ENCODE assay signal across 25 cellular contexts in genomic region chr1:208564466-208564865, GRCh38.
DNase-seq lines count a peak whose midpoint lies in the region; ATAC-seq and TF ChIP-seq lines count a peak whose summit lies in the region.
"Had no signal": no experiment of that assay in that cellular context is flagged by ENCODE, and none has a peak within 500 bp of the region (broad histone marks: within the 10 kb centered on the region; RNA-seq: fewer than 3 reads in every experiment).

No MANE protein-coding gene starts in this region.

- H3K27me3 Mint-ChIP-seq in endodermal cell (ENCODE audit: insufficient read depth): peaks cover 34% of the 10 kb centered on the region
- H3K27me3 Mint-ChIP-seq: CD4-positive, CD25-positive, alpha-beta regulatory T cell had no signal

- H3K4me1 ChIP-seq in endodermal cell (ENCODE audit: control insufficient read depth, insufficient read depth, low read length): peaks cover 17% of the 10 kb centered on the region
- no peaks in the 10 kb centered on the region for H3K4me1 ChIP-seq in mesenchymal stem cell (ENCODE audit: control insufficient read depth, insufficient read depth, low read depth, low read length)
- H3K4me1 ChIP-seq in SK-N-SH (ENCODE audit: control insufficient read depth in 1 of 2, insufficient read depth in 2 of 2, low read depth in 1 of 2, low read length in 1 of 2): peaks cover 0 to 6% of the 10 kb centered on the region in 2 experiments; a peak in 1 of 4 replicates
- H3K4me1 ChIP-seq: BE2C, BLaER1 had no signal

- H2BK15ac ChIP-seq in mesenchymal stem cell (ENCODE audit: low read depth, poor library complexity, severe bottlenecking): peak overlapping the region; percentile 36

- H4K8ac ChIP-seq in mesenchymal stem cell (ENCODE audit: low read length): no peak overlapping the region

- peak overlapping the region; percentile 41 for H3K27ac Mint-ChIP-seq in endodermal cell
- H3K27ac Mint-ChIP-seq: CD14-positive monocyte; CD4-positive, CD25-positive, alpha-beta regulatory T cell; CD8-positive, alpha-beta memory T cell had no signal

- TF ChIP-seq CTCF in endodermal cell (conservative IDR thresholded peaks at IDR 0.05): no peak
- no peak for TF ChIP-seq CTCF in SK-N-SH (IDR thresholded peaks at IDR 0.05)

- H3K9me2 ChIP-seq in SK-N-SH: no peaks in the 10 kb centered on the region

- H3K79me2 ChIP-seq in SK-N-SH (ENCODE audit: insufficient read depth): no peaks in the 10 kb centered on the region

- no peak overlapping the region for H2BK12ac ChIP-seq in mesenchymal stem cell (ENCODE audit: low read length in 2 of 2)

- no peak overlapping the region for H3K14ac ChIP-seq in mesenchymal stem cell (ENCODE audit: low read length in 2 of 2)

- no peak for ATAC-seq in HG02938 (IDR thresholded peaks at IDR 0.05; ENCODE audit: unreplicated experiment)
- ATAC-seq: GM12878 had no signal

- peaks cover 33% of the 10 kb centered on the region for H3K4me1 Mint-ChIP-seq in endodermal cell
- H3K4me1 Mint-ChIP-seq: CD14-positive monocyte; CD4-positive, alpha-beta memory T cell; CD4-positive, CD25-positive, alpha-beta regulatory T cell; CD8-positive, alpha-beta memory T cell had no signal

- H3K9ac ChIP-seq in endodermal cell (ENCODE audit: extremely low read depth, low read length, poor library complexity, severe bottlenecking): no peak overlapping the region
- no peak overlapping the region for H3K9ac ChIP-seq in mesenchymal stem cell (ENCODE audit: low read length)
- no peak overlapping the region for H3K9ac ChIP-seq in SK-N-SH
- H3K9ac ChIP-seq: BLaER1 had no signal

- no peak for TF ChIP-seq EP300 in SK-N-SH (IDR thresholded peaks at IDR 0.05; ENCODE audit: borderline replicate concordance in 1 of 2, low read depth in 1 of 2, low read length in 1 of 2)

- DNase-seq in NCI-H146 (lab: John Stamatoyannopoulos, UW) (peak; percentile 72), endodermal cell (peak; percentile 74), mesenchymal stem cell (no peak), putamen (ENCODE audit: low spot score) (no peak), SK-N-SH (no peak)
- DNase-seq in activated naive CD4-positive, alpha-beta T cell treated with anti-CD3 and anti-CD28 coated beads, Interleukin-2, amount 50 U/mL, for 16 hours: no peak
- DNase-seq: 8988T; ACHN; BE2C; C1 segment of cervical spinal cord; CD4-positive, alpha-beta memory T cell; CD4-positive, CD25-positive, alpha-beta regulatory T cell; CD8-positive, alpha-beta memory T cell; COR-L47; DMS 273 treated with DMSO at 0.1 percent for 48 hours; DMS153; DMS53; DMS79; DND-41; EL; GDM1 had no signal

- H2AFZ ChIP-seq in mesenchymal stem cell (ENCODE audit: low read depth, low read length): no peak overlapping the region
- no peak overlapping the region for H2AFZ ChIP-seq in SK-N-SH (ENCODE audit: low read depth)

- CTCF ChIA-PET in SK-N-SH (lab: Yijun Ruan, JAX): interaction anchor here (1.2 kb wide), 1 partner anchor 638 kb away, joined by 3 read pairs; no protein-coding TSS in a partner anchor

- no peaks in the 10 kb centered on the region for H3K79me1 ChIP-seq in mesenchymal stem cell (replicated peaks; ENCODE audit: low read length, poor library complexity, severe bottlenecking)

- no peaks in the 10 kb centered on the region for H4K20me1 ChIP-seq in SK-N-SH (ENCODE audit: insufficient read depth)
- H4K20me1 ChIP-seq: BLaER1 had no signal

- no peak overlapping the region for H4K91ac ChIP-seq in mesenchymal stem cell (ENCODE audit: low read length)

- H3K9me3 ChIP-seq in endodermal cell (ENCODE audit: control insufficient read depth, low read length) (peaks cover 21% of the 10 kb centered on the region), mesenchymal stem cell (ENCODE audit: control insufficient read depth, low read length) (no peaks in the 10 kb centered on the region), SK-N-SH (no peaks in the 10 kb centered on the region)
- H3K9me3 ChIP-seq: BE2C, BLaER1 had no signal

- TF ChIP-seq RAD21 in SK-N-SH (IDR thresholded peaks at IDR 0.05; ENCODE audit: low read length): no peak

- H3K4me3 ChIP-seq in endodermal cell (ENCODE audit: low read length) (no peak overlapping the region), mesenchymal stem cell (ENCODE audit: insufficient read depth in 1 of 2, low read depth in 1 of 2, low read length in 2 of 2) (no peak overlapping the region), SK-N-SH (ENCODE audit: low read depth in 2 of 2, low read length in 1 of 2) (no peak overlapping the region)
- H3K4me3 ChIP-seq: BLaER1, GM12878 had no signal

- no peaks in the 10 kb centered on the region for H3K36me3 Mint-ChIP-seq in endodermal cell (ENCODE audit: low read depth)
- H3K36me3 Mint-ChIP-seq: CD14-positive monocyte; CD4-positive, alpha-beta memory T cell; CD4-positive, CD25-positive, alpha-beta regulatory T cell; CD8-positive, alpha-beta memory T cell had no signal

- H2BK120ac ChIP-seq in mesenchymal stem cell (ENCODE audit: low read depth, low read length): no peak overlapping the region

- H3K4me2 ChIP-seq in mesenchymal stem cell (ENCODE audit: low read length, poor library complexity, severe bottlenecking) (no peak overlapping the region), SK-N-SH (no peak overlapping the region)
- H3K4me2 ChIP-seq: BLaER1 had no signal

- H3K18ac ChIP-seq in mesenchymal stem cell (ENCODE audit: low read depth in 1 of 2, low read length in 2 of 2): no peak overlapping the region

- no peak overlapping the region for H3K27ac ChIP-seq in endodermal cell (ENCODE audit: low read depth, low read length)
- no peak overlapping the region for H3K27ac ChIP-seq in mesenchymal stem cell (ENCODE audit: low read length, poor library complexity, severe bottlenecking)
- H3K27ac ChIP-seq in SK-N-SH (ENCODE audit: low read depth in 2 of 2, low read length in 1 of 2): no peak overlapping the region
- H3K27ac ChIP-seq: BLaER1 had no signal

- H2AK5ac ChIP-seq in mesenchymal stem cell (ENCODE audit: low read length, severe bottlenecking): no peak overlapping the region

- H3K27me3 ChIP-seq in endodermal cell (ENCODE audit: control insufficient read depth, insufficient read depth, low read length, poor library complexity, severe bottlenecking): no peaks in the 10 kb centered on the region
- peaks cover 3 to 10% of the 10 kb centered on the region in 2 experiments for H3K27me3 ChIP-seq in mesenchymal stem cell (ENCODE audit: control insufficient read depth in 1 of 2, insufficient read depth in 1 of 2, low read length in 2 of 2)
- H3K27me3 ChIP-seq in SK-N-SH (ENCODE audit: insufficient read depth): 0 out of 2 replicates have a peak, but pooled peaks cover 4% of the 10 kb centered on the region
- H3K27me3 ChIP-seq: BE2C, BLaER1 had no signal

- H3K36me3 ChIP-seq in endodermal cell (ENCODE audit: control insufficient read depth, insufficient read depth, low read length): no peaks in the 10 kb centered on the region
- no peaks in the 10 kb centered on the region for H3K36me3 ChIP-seq in mesenchymal stem cell (ENCODE audit: control insufficient read depth in 1 of 2, insufficient read depth in 2 of 2, low read depth in 1 of 2, low read length in 2 of 2)
- no peaks in the 10 kb centered on the region for H3K36me3 ChIP-seq in SK-N-SH (replicated peaks in 1 of 2; ENCODE audit: control insufficient read depth in 1 of 2, insufficient read depth in 2 of 2, low read length in 1 of 2)
- H3K36me3 ChIP-seq: BE2C, BLaER1 had no signal

- H3K9me3 Mint-ChIP-seq in endodermal cell: peaks cover 2% of the 10 kb centered on the region

- no peak overlapping the region for H3K4me3 Mint-ChIP-seq in endodermal cell
- H3K4me3 Mint-ChIP-seq: CD4-positive, alpha-beta memory T cell; CD4-positive, CD25-positive, alpha-beta regulatory T cell; CD8-positive, alpha-beta memory T cell had no signal

- no peak overlapping the region for H2BK5ac ChIP-seq in mesenchymal stem cell (ENCODE audit: low read depth, low read length, poor library complexity, severe bottlenecking)

- POLR2A ChIA-PET in SK-N-SH (lab: Yijun Ruan, JAX): no interaction called here

- peaks cover 2% of the 10 kb centered on the region for H3F3A ChIP-seq in SK-N-SH (replicated peaks; ENCODE audit: insufficient read depth)

- 63 to 67% methylated on average over 2 to 3 of the region's 3 CpGs for WGBS in endodermal cell (ENCODE audit: insufficient coverage in 1 of 2, insufficient read length in 1 of 2), 2 experiments
- 95% methylated on average over 2 of the region's 3 CpGs for WGBS in mesenchymal stem cell
- 56% methylated on average over 3 of the region's 3 CpGs for WGBS in SK-N-SH (ENCODE audit: low lambda C conversion rate)

- no peak overlapping the region for H3K23ac ChIP-seq in mesenchymal stem cell (ENCODE audit: low read length in 2 of 2)

- no peak overlapping the region for H3K4ac ChIP-seq in mesenchymal stem cell (ENCODE audit: low read depth in 1 of 2, low read length in 2 of 2)

TF ChIP-seq in SK-N-SH, 30 proteins besides CTCF, POLR2A, EP300 and RAD21:
- TF ChIP-seq GATA2 (CRISPR knock-in tag; IDR thresholded peaks at IDR 0.05): no peak
- TF ChIP-seq PBX3 (IDR thresholded peaks at IDR 0.05): no peak

Comparison
In these comparisons a context has a peak if more than half of its experiments do, and no peak if none do; other contexts are left out.
1. DNase-seq: peak in NCI-H146 (single experiment) and endodermal cell (single experiment); none in mesenchymal stem cell (single experiment), putamen (single experiment), activated naive CD4-positive, alpha-beta T cell treated with anti-CD3 and anti-CD28 coated beads, Interleukin-2, amount 50 U/mL, for 16 hours (single experiment) and SK-N-SH (single experiment).